In the genomic region with DNA sequence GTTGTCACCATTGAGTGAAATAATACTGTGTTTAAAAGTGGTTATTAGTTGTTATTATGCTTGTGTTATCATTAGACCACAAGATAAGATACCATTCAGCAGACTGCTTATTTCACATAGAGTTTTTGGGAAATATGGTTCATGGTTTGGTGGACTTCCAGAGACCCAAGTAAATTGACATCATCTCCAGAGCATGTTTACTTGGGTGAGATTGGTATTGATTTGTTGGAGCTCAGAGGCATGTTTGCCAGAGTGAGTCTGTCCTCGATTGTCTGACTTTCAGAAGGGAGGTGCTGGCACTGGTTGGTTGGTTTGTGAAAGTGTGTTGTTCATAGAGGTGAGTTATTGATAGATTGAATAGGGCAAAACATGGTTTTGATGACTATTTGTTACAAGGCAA, we compare ENCODE assay signal across 18 cellular contexts.
"Had no signal": no experiment of that assay in that cellular context is flagged by ENCODE, and none has a peak within 500 bp of the region (broad histone marks: within the 10 kb centered on the region; RNA-seq: fewer than 3 reads in every experiment).

No MANE protein-coding gene starts in this region.

- H3K27ac ChIP-seq: dorsolateral prefrontal cortex, foreskin keratinocyte, hepatocyte, right atrium auricular region, tibial artery, upper lobe of left lung, uterus had no signal

- H3K79me2 ChIP-seq: hepatocyte had no signal

- H3K9me3 ChIP-seq: right atrium auricular region, tibial artery, uterus had no signal

- ATAC-seq: esophagus mucosa; foreskin keratinocyte; left colon; naive thymus-derived CD4-positive, alpha-beta T cell; stimulated activated memory B cell treated with anti-CD40 and anti-IgM and Interleukin-4, amounts not matched to agents 10 μg/mL and 1 μg/mL and 100 μg/mL, for 72 hours had no signal

- H3K4me3 ChIP-seq: dorsolateral prefrontal cortex, hepatocyte, right atrium auricular region, tibial artery, upper lobe of left lung, uterus had no signal

- H3K27me3 ChIP-seq: dorsolateral prefrontal cortex, foreskin keratinocyte, hepatocyte, right atrium auricular region, tibial artery, upper lobe of left lung, uterus had no signal

- H3K4me2 ChIP-seq: hepatocyte had no signal

- H2AFZ ChIP-seq: hepatocyte had no signal

- H3K4me1 ChIP-seq: right atrium auricular region, tibial artery, upper lobe of left lung, uterus had no signal

- DNase-seq: cortex of kidney; dorsolateral prefrontal cortex; effector CD8-positive, alpha-beta T cell; foreskin keratinocyte; head of caudate nucleus; left colon; mesendoderm; naive thymus-derived CD4-positive, alpha-beta T cell; nephron progenitor cell; stimulated activated CD4-positive, alpha-beta T cell treated with anti-CD3 and anti-CD28 coated beads, Interleukin-4, amount 100 ng/mL, for 1 hour; stimulated activated CD8-positive, alpha-beta memory T cell treated with anti-CD3 and anti-CD28 coated beads, Interleukin-4, amount 100 ng/mL, for 48 hours; tibial artery; upper lobe of left lung; uterus had no signal

- H3K36me3 ChIP-seq: right atrium auricular region, tibial artery, upper lobe of left lung, uterus had no signal
